12 cellular contexts compared by ENCODE assay signal in the genomic region with DNA sequence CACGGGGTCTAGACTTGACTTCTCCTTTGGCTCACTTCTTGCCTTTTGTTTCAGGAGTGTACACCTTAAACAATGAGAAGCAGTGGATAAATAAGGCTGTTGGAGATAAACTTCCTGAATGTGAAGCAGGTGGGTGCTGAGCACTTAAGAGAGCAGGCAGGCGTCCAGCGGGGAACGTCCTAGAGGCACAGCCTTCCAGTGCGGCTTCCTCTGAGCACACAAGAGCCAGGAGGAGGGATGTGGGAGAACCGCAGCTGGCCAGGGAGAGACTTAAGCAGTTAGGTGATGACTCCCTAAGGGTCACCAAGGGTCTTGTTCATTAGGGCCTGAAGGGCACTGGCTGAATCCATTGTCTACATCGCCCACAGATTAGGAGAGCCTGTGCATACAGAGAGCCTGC. TPM values are rescaled to one million over a fixed set of nuclear protein-coding genes. Genes with fewer than 3 reads are reported as not detected.
"Had no signal": no experiment of that assay in that cellular context is flagged by ENCODE, and none has a peak within 500 bp of the region (broad histone marks: within the 10 kb centered on the region; RNA-seq: fewer than 3 reads in every experiment).

No MANE protein-coding gene starts in this region.

RNA-seq across cellular contexts. Expression of gene HPR, which starts 4.0 kb away (rescaled TPM):
- total RNA-seq: activated B cell treated with CpG ODN at 0.5 μM for 24 hours; activated CD8-positive, alpha-beta T cell treated with anti-CD3 and anti-CD28 coated beads for 36 hours; activated naive CD4-positive, alpha-beta T cell treated with anti-CD3 and anti-CD28 coated beads for 36 hours; activated naive CD8-positive, alpha-beta T cell treated with anti-CD3 and anti-CD28 coated beads for 36 hours; activated T-cell treated with anti-CD3 and anti-CD28 coated beads, Interleukin-2, amount 50 U/mL, for 4 hours; activated T-helper 2 cell treated with anti-CD3 and anti-CD28 coated beads, Interferon-gamma antibody, Interleukin-2, Interleukin-4, amounts not matched to agents 10 μg/mL and 5 μg/mL and 100 μg/mL, durations not matched to agents 14 hours and 24 hours and 36 hours; body of pancreas; chondrocyte; dermis blood vessel endothelial cell; foreskin keratinocyte; T-cell; T-helper 2 cell treated with Interferon-gamma antibody and Interleukin-4, amounts not matched to agents 100 ng/mL and 5 ng/mL, for 36 hours had no signal

RNA-seq across cellular contexts. Expression of gene HP, which starts 4.8 kb away (rescaled TPM):
- total RNA-seq: activated B cell treated with CpG ODN at 0.5 μM for 24 hours; activated CD8-positive, alpha-beta T cell treated with anti-CD3 and anti-CD28 coated beads for 36 hours; activated naive CD4-positive, alpha-beta T cell treated with anti-CD3 and anti-CD28 coated beads for 36 hours; activated naive CD8-positive, alpha-beta T cell treated with anti-CD3 and anti-CD28 coated beads for 36 hours; activated T-helper 2 cell treated with anti-CD3 and anti-CD28 coated beads, Interferon-gamma antibody, Interleukin-2, Interleukin-4, amounts not matched to agents 10 μg/mL and 5 μg/mL and 100 μg/mL, durations not matched to agents 14 hours and 24 hours and 36 hours; chondrocyte; dermis blood vessel endothelial cell; foreskin keratinocyte; T-helper 2 cell treated with Interferon-gamma antibody and Interleukin-4, amounts not matched to agents 100 ng/mL and 5 ng/mL, for 36 hours had no signal
